17 cellular contexts compared by ENCODE assay signal in genomic region chr1:29281531-29281930, GRCh38. TPM values are rescaled to one million over a fixed set of nuclear protein-coding genes. Genes with fewer than 3 reads are reported as not detected.
DNase-seq lines count a peak whose midpoint lies in the region; ATAC-seq and TF ChIP-seq lines count a peak whose summit lies in the region.
"Had no signal": no experiment of that assay in that cellular context is flagged by ENCODE, and none has a peak within 500 bp of the region (broad histone marks: within the 10 kb centered on the region; RNA-seq: fewer than 3 reads in every experiment).

No MANE protein-coding gene starts in this region.

- H3K27me3 ChIP-seq in WERI-Rb-1 (ENCODE audit: insufficient read depth, low read depth, severe bottlenecking) = no peaks in the 10 kb centered on the region

- no peaks in the 10 kb centered on the region for H3K9me3 ChIP-seq in WERI-Rb-1 (ENCODE audit: severe bottlenecking)
- H3K9me3 ChIP-seq: HAP-1 had no signal

- H3K27me3 Mint-ChIP-seq in naive thymus-derived CD8-positive, alpha-beta T cell = peaks cover 3 to 11% (median 4%) of the 10 kb centered on the region in 5 donors

- H3K4me1 Mint-ChIP-seq in stimulated activated effector memory CD8-positive, alpha-beta T cell treated with anti-CD3 and anti-CD28 coated beads, Interleukin-12 subunit alpha, Interleukin-12 subunit beta, amount 100 ng/mL, for 72 hours = peaks cover 9% of the 10 kb centered on the region
- peaks cover 4 to 8% (median 5%) of the 10 kb centered on the region in 4 donors for H3K4me1 Mint-ChIP-seq in naive thymus-derived CD8-positive, alpha-beta T cell

- ATAC-seq in stimulated activated effector memory CD8-positive, alpha-beta T cell treated with anti-CD3 and anti-CD28 coated beads, Interleukin-12 subunit alpha, Interleukin-12 subunit beta, amount 100 ng/mL, for 72 hours = no peak
- no peak for ATAC-seq in HG02642 (IDR thresholded peaks at IDR 0.05; ENCODE audit: poor library complexity, unreplicated experiment)
- no peak for ATAC-seq in naive thymus-derived CD8-positive, alpha-beta T cell
- ATAC-seq: GM12878 had no signal

- no peaks in the 10 kb centered on the region for H3K9me3 Mint-ChIP-seq in stimulated activated effector memory CD8-positive, alpha-beta T cell treated with anti-CD3 and anti-CD28 coated beads, Interleukin-12 subunit alpha, Interleukin-12 subunit beta, amount 100 ng/mL, for 72 hours
- H3K9me3 Mint-ChIP-seq in naive thymus-derived CD8-positive, alpha-beta T cell = peaks cover 0 to 3% (median 0%) of the 10 kb centered on the region in 9 donors
- H3K9me3 Mint-ChIP-seq: CD4-positive, alpha-beta T cell; HFFc6 had no signal

- no peak for TF ChIP-seq CTCF in AG10803 (conservative IDR thresholded peaks at IDR 0.05; ENCODE audit: low read length)
- TF ChIP-seq CTCF in WERI-Rb-1 (IDR thresholded peaks at IDR 0.05; ENCODE audit: low read depth, low read length) = no peak
- TF ChIP-seq CTCF in foreskin fibroblast (IDR thresholded peaks at IDR 0.05; ENCODE audit: low read depth, low read length) = no peak

- peak; percentile 27 for DNase-seq in AG10803 (ENCODE audit: low read depth)
- DNase-seq in WERI-Rb-1 = no peak
- DNase-seq in foreskin fibroblast = peak; percentile 18 to 51
- DNase-seq in stimulated activated effector memory CD8-positive, alpha-beta T cell treated with anti-CD3 and anti-CD28 coated beads, Interleukin-12 subunit alpha, Interleukin-12 subunit beta, amount 100 ng/mL, for 72 hours (ENCODE audit: low spot score in 2 of 2) = no peak
- DNase-seq in naive thymus-derived CD8-positive, alpha-beta T cell = no peak
- DNase-seq in NCI-H526 treated with DMSO at 0.1 percent for 48 hours (lab: John Stamatoyannopoulos, UW) = no peak
- DNase-seq: ACHN; C1 segment of cervical spinal cord; Calu3; CD4-positive, alpha-beta T cell; DMS 273 treated with DMSO at 0.1 percent for 48 hours; HFFc6 had no signal

- H3K4me3 ChIP-seq in AG10803 (ENCODE audit: low read length) (no peak overlapping the region), WERI-Rb-1 (ENCODE audit: low read depth, low read length) (no peak overlapping the region), foreskin fibroblast (ENCODE audit: low read depth in 1 of 2, low read length in 2 of 2) (no peak overlapping the region)
- H3K4me3 ChIP-seq: GM12878, HAP-1 had no signal

- H3K36me3 ChIP-seq in WERI-Rb-1 = peaks cover 24% of the 10 kb centered on the region

- peaks cover 6% of the 10 kb centered on the region for H3K36me3 Mint-ChIP-seq in stimulated activated effector memory CD8-positive, alpha-beta T cell treated with anti-CD3 and anti-CD28 coated beads, Interleukin-12 subunit alpha, Interleukin-12 subunit beta, amount 100 ng/mL, for 72 hours
- H3K36me3 Mint-ChIP-seq in naive thymus-derived CD8-positive, alpha-beta T cell = no peaks in the 10 kb centered on the region

- H3K27ac ChIP-seq in WERI-Rb-1 = peak overlapping the region; percentile 42
- H3K27ac ChIP-seq: HL-60 had no signal

- H3K4me3 Mint-ChIP-seq in stimulated activated effector memory CD8-positive, alpha-beta T cell treated with anti-CD3 and anti-CD28 coated beads, Interleukin-12 subunit alpha, Interleukin-12 subunit beta, amount 100 ng/mL, for 72 hours = no peak overlapping the region
- no peak overlapping the region for H3K4me3 Mint-ChIP-seq in naive thymus-derived CD8-positive, alpha-beta T cell
- H3K4me3 Mint-ChIP-seq: B cell; CD4-positive, alpha-beta T cell; HFFc6 had no signal

- POLR2A ChIA-PET in naive thymus-derived CD8-positive, alpha-beta T cell (lab: Charles Lee) = no interaction called here

- peak overlapping the region; percentile 42 for H3K27ac Mint-ChIP-seq in stimulated activated effector memory CD8-positive, alpha-beta T cell treated with anti-CD3 and anti-CD28 coated beads, Interleukin-12 subunit alpha, Interleukin-12 subunit beta, amount 100 ng/mL, for 72 hours
- H3K27ac Mint-ChIP-seq in naive thymus-derived CD8-positive, alpha-beta T cell = no peak overlapping the region
- H3K27ac Mint-ChIP-seq: B cell; CD4-positive, alpha-beta T cell had no signal

RNA-seq across cellular contexts. Expression of gene PTPRU, which starts 45.2 kb away (rescaled TPM):
- not detected for total RNA-seq in naive thymus-derived CD8-positive, alpha-beta T cell
- polyA plus RNA-seq in naive thymus-derived CD8-positive, alpha-beta T cell = under 1 TPM in 1 of 3 donors, not detected in 2; 0.54 TPM

RNA-seq across cellular contexts. Expression of gene MECR, which starts 50.8 kb away (rescaled TPM):
- total RNA-seq in naive thymus-derived CD8-positive, alpha-beta T cell = 10 to 100 TPM; 23.3 to 25.8 TPM
- polyA plus RNA-seq in naive thymus-derived CD8-positive, alpha-beta T cell = 10 to 100 TPM; 17.9 to 24.1 (median 20.4) TPM

Comparison
In these comparisons a context has a peak if more than half of its experiments do, and no peak if none do; other contexts are left out.
1. DNase-seq: peak in AG10803 (single experiment) and foreskin fibroblast (2 of 2); none in WERI-Rb-1 (single experiment), stimulated activated effector memory CD8-positive, alpha-beta T cell treated with anti-CD3 and anti-CD28 coated beads, Interleukin-12 subunit alpha, Interleukin-12 subunit beta, amount 100 ng/mL, for 72 hours (0 of 2), naive thymus-derived CD8-positive, alpha-beta T cell (0 of 10) and NCI-H526 treated with DMSO at 0.1 percent for 48 hours (single experiment).